ENCODE assay signal across 31 cellular contexts in genomic region chr20:50617022-50617421, GRCh38.
"Had no signal": no experiment of that assay in that cellular context is flagged by ENCODE, and none has a peak within 500 bp of the region (broad histone marks: within the 10 kb centered on the region; RNA-seq: fewer than 3 reads in every experiment).

No MANE protein-coding gene starts in this region.

- H3K4me1 Mint-ChIP-seq: activated CD4-positive, alpha-beta memory T cell treated with anti-CD3 and anti-CD28 coated beads, Interleukin-2, amount 10 ng/mL, durations not matched to agents 7 days and 5 days; activated CD4-positive, alpha-beta T cell treated with anti-CD3 and anti-CD28 coated beads for 36 hours; activated CD4-positive, alpha-beta T cell treated with anti-CD3 and anti-CD28 coated beads, Interleukin-2, amount 10 ng/mL, durations not matched to agents 7 days and 5 days; activated naive CD4-positive, alpha-beta T cell treated with anti-CD3 and anti-CD28 coated beads, Interleukin-2, amount 10 ng/mL, durations not matched to agents 7 days and 5 days; brain; endodermal cell; T-helper 17 cell had no signal

- H3K27ac ChIP-seq: ascending aorta, breast epithelium, cardiac muscle cell, colonic mucosa had no signal

- H3K27me3 ChIP-seq: ascending aorta, breast epithelium, cardiac muscle cell, colonic mucosa had no signal

- H3K27me3 Mint-ChIP-seq: activated CD4-positive, alpha-beta memory T cell treated with anti-CD3 and anti-CD28 coated beads, Interleukin-2, amount 10 ng/mL, durations not matched to agents 7 days and 5 days; activated CD4-positive, alpha-beta T cell treated with anti-CD3 and anti-CD28 coated beads for 36 hours; activated naive CD4-positive, alpha-beta T cell treated with anti-CD3 and anti-CD28 coated beads, Interleukin-2, amount 10 ng/mL, durations not matched to agents 7 days and 5 days; activated naive CD8-positive, alpha-beta T cell treated with anti-CD3 and anti-CD28 coated beads, Interleukin-2, amount 10 ng/mL, durations not matched to agents 7 days and 5 days; activated T-cell treated with anti-CD3 and anti-CD28 coated beads, Interleukin-2, amount 50 U/mL, for 24 hours; T-helper 17 cell had no signal

- H3K4me3 ChIP-seq: ascending aorta, breast epithelium, cardiac muscle cell, colonic mucosa had no signal

- H3K9me3 ChIP-seq: colonic mucosa had no signal

- H3K4me3 Mint-ChIP-seq: activated CD4-positive, alpha-beta memory T cell treated with anti-CD3 and anti-CD28 coated beads, Interleukin-2, amount 10 ng/mL, durations not matched to agents 7 days and 5 days; activated CD4-positive, alpha-beta T cell treated with anti-CD3 and anti-CD28 coated beads for 36 hours; activated CD4-positive, alpha-beta T cell treated with anti-CD3 and anti-CD28 coated beads, Interleukin-2, amount 10 ng/mL, durations not matched to agents 7 days and 5 days; activated naive CD4-positive, alpha-beta T cell treated with anti-CD3 and anti-CD28 coated beads, Interleukin-2, amount 10 ng/mL, durations not matched to agents 7 days and 5 days; activated naive CD8-positive, alpha-beta T cell treated with anti-CD3 and anti-CD28 coated beads, Interleukin-2, amount 10 ng/mL, durations not matched to agents 7 days and 5 days; activated T-cell treated with anti-CD3 and anti-CD28 coated beads, Interleukin-2, amount 50 U/mL, for 24 hours; activated T-cell treated with anti-CD3 and anti-CD28 coated beads, Interleukin-2, amount 50 U/mL, for 72 hours; brain; endodermal cell; T-helper 17 cell; T-helper 2 cell treated with Interferon-gamma antibody and Interleukin-4, amounts not matched to agents 5 μg/mL and 100 μg/mL, for 36 hours had no signal

- H3K36me3 Mint-ChIP-seq: activated naive CD4-positive, alpha-beta T cell treated with anti-CD3 and anti-CD28 coated beads, Interleukin-2, amount 10 ng/mL, durations not matched to agents 7 days and 5 days; activated naive CD4-positive, alpha-beta T cell treated with anti-CD3 and anti-CD28 coated beads, Interleukin-2, amount 50 U/mL, for 72 hours; activated naive CD8-positive, alpha-beta T cell treated with anti-CD3 and anti-CD28 coated beads, Interleukin-2, amount 10 ng/mL, durations not matched to agents 7 days and 5 days; brain had no signal

- DNase-seq: activated CD4-positive, alpha-beta memory T cell treated with anti-CD3 and anti-CD28 coated beads, Interleukin-2, amount 10 ng/mL, durations not matched to agents 7 days and 5 days; activated CD4-positive, alpha-beta T cell treated with anti-CD3 and anti-CD28 coated beads for 36 hours; activated CD4-positive, alpha-beta T cell treated with anti-CD3 and anti-CD28 coated beads, Interleukin-2, amount 10 ng/mL, durations not matched to agents 7 days and 5 days; activated CD4-positive, alpha-beta T cell treated with anti-CD3 and anti-CD28 coated beads, Interleukin-2, amount 50 U/mL, for 4 hours; activated CD4-positive, CD25-positive, alpha-beta regulatory T cell; activated CD4-positive, CD25-positive, alpha-beta regulatory T cell treated with anti-CD3 and anti-CD28 coated beads, Interleukin-2, amount 50 U/mL, for 72 hours; activated CD8-positive, alpha-beta memory T cell treated with anti-CD3 and anti-CD28 coated beads, Interleukin-2, amount 50 U/mL, for 48 hours; activated gamma-delta T cell; activated naive CD4-positive, alpha-beta T cell; activated naive CD4-positive, alpha-beta T cell treated with anti-CD3 and anti-CD28 coated beads, Interleukin-2, amount 10 ng/mL, durations not matched to agents 7 days and 5 days; activated naive CD8-positive, alpha-beta T cell treated with anti-CD3 and anti-CD28 coated beads, Interleukin-2, amount 10 ng/mL, durations not matched to agents 7 days and 5 days; activated T-cell treated with anti-CD3 and anti-CD28 coated beads for 4 hours; activated T-cell treated with anti-CD3 and anti-CD28 coated beads, Interleukin-2, amount 50 U/mL, for 24 hours; activated T-cell treated with anti-CD3 and anti-CD28 coated beads, Interleukin-2, amount 50 U/mL, for 72 hours; central memory CD4-positive, alpha-beta T cell; cerebellar nuclear complex; colonic mucosa; effector memory CD4-positive, alpha-beta T cell; endodermal cell; foreskin fibroblast; head of caudate nucleus; T-helper 1 cell; T-helper 17 cell; T1000 had no signal

- H3K36me3 ChIP-seq: ascending aorta, breast epithelium, cardiac muscle cell, colonic mucosa had no signal

- H3K27ac Mint-ChIP-seq: activated CD4-positive, alpha-beta memory T cell treated with anti-CD3 and anti-CD28 coated beads, Interleukin-2, amount 10 ng/mL, durations not matched to agents 7 days and 5 days; activated CD4-positive, alpha-beta T cell treated with anti-CD3 and anti-CD28 coated beads for 36 hours; activated CD4-positive, alpha-beta T cell treated with anti-CD3 and anti-CD28 coated beads, Interleukin-2, amount 10 ng/mL, durations not matched to agents 7 days and 5 days; activated naive CD4-positive, alpha-beta T cell treated with anti-CD3 and anti-CD28 coated beads, Interleukin-2, amount 10 ng/mL, durations not matched to agents 7 days and 5 days; activated naive CD4-positive, alpha-beta T cell treated with anti-CD3 and anti-CD28 coated beads, Interleukin-2, amount 50 U/mL, for 72 hours; activated naive CD8-positive, alpha-beta T cell treated with anti-CD3 and anti-CD28 coated beads, Interleukin-2, amount 10 ng/mL, durations not matched to agents 7 days and 5 days; activated T-cell treated with anti-CD3 and anti-CD28 coated beads, Interleukin-2, amount 50 U/mL, for 24 hours; activated T-cell treated with anti-CD3 and anti-CD28 coated beads, Interleukin-2, amount 50 U/mL, for 72 hours; brain; endodermal cell; T-helper 17 cell; T-helper 2 cell treated with Interferon-gamma antibody and Interleukin-4, amounts not matched to agents 5 μg/mL and 100 μg/mL, for 36 hours had no signal

- ATAC-seq: activated CD4-positive, alpha-beta T cell treated with anti-CD3 and anti-CD28 coated beads for 36 hours; activated naive CD4-positive, alpha-beta T cell treated with anti-CD3 and anti-CD28 coated beads, Interleukin-2, amount 50 U/mL, for 72 hours; activated T-cell treated with anti-CD3 and anti-CD28 coated beads, Interleukin-2, amount 50 U/mL, for 72 hours; esophagus mucosa; T-helper 17 cell had no signal

- H3K4me1 ChIP-seq: ascending aorta, breast epithelium, colonic mucosa had no signal
